17 cellular contexts compared by ENCODE assay signal in the genomic region with DNA sequence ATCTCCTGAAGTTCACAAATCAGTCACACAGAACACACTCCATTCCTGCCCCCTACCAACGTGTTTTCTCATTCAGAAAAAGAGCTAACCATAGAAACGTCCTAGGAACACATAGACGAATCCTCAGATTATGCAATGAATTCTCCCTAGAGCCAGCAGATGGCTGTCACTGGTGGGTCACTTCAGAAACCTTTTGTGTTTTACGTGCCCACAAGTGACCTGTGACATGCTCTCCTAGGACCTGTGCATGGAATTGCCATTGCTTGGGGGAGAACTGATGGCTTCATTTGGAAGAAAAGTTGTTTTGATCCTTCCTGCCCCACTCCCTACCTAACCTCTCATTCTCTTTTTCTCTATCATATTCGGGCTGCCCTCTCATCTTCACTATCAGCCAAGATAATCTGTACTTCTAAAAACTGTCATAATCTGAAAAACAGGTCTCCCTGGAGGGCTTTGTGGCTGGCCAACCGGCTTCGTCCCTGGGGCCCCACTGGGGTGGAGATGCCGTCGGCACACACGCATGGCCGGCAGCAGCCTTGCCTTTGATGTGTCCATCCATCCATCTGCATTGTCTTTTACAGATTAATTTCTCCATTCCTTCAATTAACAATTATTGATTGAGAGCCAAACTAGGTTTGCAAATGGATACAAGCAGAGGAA.
DNase-seq lines count a peak whose midpoint lies in the region; FAIRE-seq and TF ChIP-seq lines count a peak whose summit lies in the region.
"Had no signal": no experiment of that assay in that cellular context is flagged by ENCODE, and none has a peak within 500 bp of the region (broad histone marks: within the 10 kb centered on the region; RNA-seq: fewer than 3 reads in every experiment).

No MANE protein-coding gene starts in this region.

- H3F3A ChIP-seq in smooth muscle cell (ENCODE audit: low read depth), result no peaks in the 10 kb centered on the region

- H2AFZ ChIP-seq in keratinocyte (ENCODE audit: control insufficient read depth, low read length) (no peak overlapping the region), smooth muscle cell (ENCODE audit: low read depth) (no peak overlapping the region)
- H2AFZ ChIP-seq: GM23248 had no signal

- DNase-seq in NB4 (ENCODE audit: low read depth) (peak; percentile 4), keratinocyte (ENCODE audit: low read depth, low spot score) (no peak), smooth muscle cell (lab: John Stamatoyannopoulos, UW; ENCODE audit: unreplicated experiment) (no peak), NCI-H1436 (lab: John Stamatoyannopoulos, UW) (no peak), HuH-7.5 (ENCODE audit: low spot score) (no peak), GM20000 (ENCODE audit: low spot score) (no peak)
- DNase-seq: ACHN; CD8-positive, alpha-beta T cell; DMS 273 treated with DMSO at 0.1 percent for 48 hours; DMS53; DND-41; EL; GM23248 had no signal

- FAIRE-seq in keratinocyte (lab: Jason Lieb, UNC), result peak; percentile 20
- FAIRE-seq: GM12878, K562 had no signal

- no peaks in the 10 kb centered on the region for H3K79me2 ChIP-seq in keratinocyte (ENCODE audit: control insufficient read depth, insufficient read depth, low read length)
- no peaks in the 10 kb centered on the region for H3K79me2 ChIP-seq in smooth muscle cell (ENCODE audit: low read depth)

- H3K9ac ChIP-seq in BLaER1 (no peak overlapping the region; the same call in 1 of the 2 replicates), keratinocyte (ENCODE audit: control insufficient read depth, extremely low read depth, insufficient read depth, low read length) (no peak overlapping the region), smooth muscle cell (ENCODE audit: low read depth) (no peak overlapping the region)
- H3K9ac ChIP-seq: GM23248 had no signal

- no peaks in the 10 kb centered on the region for H3K36me3 ChIP-seq in BLaER1
- H3K36me3 ChIP-seq in keratinocyte (ENCODE audit: control insufficient read depth in 2 of 2, extremely low read depth in 1 of 2, insufficient read depth in 2 of 2, low read length in 2 of 2), result no peaks in the 10 kb centered on the region
- H3K36me3 ChIP-seq in smooth muscle cell (ENCODE audit: low read depth), result no peaks in the 10 kb centered on the region
- H3K36me3 ChIP-seq: HAP-1 had no signal

- H3K9me1 ChIP-seq in keratinocyte (ENCODE audit: control insufficient read depth, extremely low read depth, insufficient read depth, low read length), result no peaks in the 10 kb centered on the region

- H3K4me2 ChIP-seq in BLaER1 (peak overlapping the region; percentile 84), keratinocyte (ENCODE audit: control insufficient read depth, extremely low read depth, insufficient read depth, low read depth, low read length) (no peak overlapping the region), smooth muscle cell (peak overlapping the region; percentile 29)

- H3K4me3 ChIP-seq in BLaER1 (no peak overlapping the region), NB4 (ENCODE audit: low read depth, low read length) (no peak overlapping the region), keratinocyte (ENCODE audit: control insufficient read depth in 2 of 3, extremely low read depth in 1 of 3, insufficient read depth in 2 of 3, low read depth in 1 of 3, low read length in 3 of 3) (no peak overlapping the region), smooth muscle cell (no peak overlapping the region)
- H3K4me3 ChIP-seq: GM12878, GM23248, HAP-1, K562 had no signal

- TF ChIP-seq CTCF in NB4 (IDR thresholded peaks at IDR 0.05; ENCODE audit: low read depth, low read length), result no peak
- TF ChIP-seq CTCF in keratinocyte (optimal IDR thresholded peaks at IDR 0.05 in 1 of 3, IDR thresholded peaks at IDR 0.05 in 1 of 3, conservative IDR thresholded peaks at IDR 0.05 in 1 of 3; ENCODE audit: extremely low read depth in 1 of 3, insufficient read depth in 2 of 3, low read length in 3 of 3), result no peak
- no peak for TF ChIP-seq CTCF in smooth muscle cell (IDR thresholded peaks at IDR 0.05; ENCODE audit: borderline replicate concordance, insufficient read depth, poor library complexity, severe bottlenecking)
- TF ChIP-seq CTCF in GM20000 (IDR thresholded peaks at IDR 0.05; ENCODE audit: extremely low read depth, missing control alignments), result no peak

- H3K27ac ChIP-seq in BLaER1, result peak overlapping the region; percentile 18; the same call in 1 of the 2 replicates
- H3K27ac ChIP-seq in keratinocyte (ENCODE audit: control insufficient read depth, insufficient read depth, low read length), result no peak overlapping the region
- peak overlapping the region; percentile 76 for H3K27ac ChIP-seq in smooth muscle cell (ENCODE audit: low read depth)
- H3K27ac ChIP-seq: GM23248 had no signal

- no peak for TF ChIP-seq POLR2A in NB4 (IDR thresholded peaks at IDR 0.05; ENCODE audit: extremely low read depth, insufficient read length)

- H3K4me1 ChIP-seq in BLaER1 (peaks cover 55% of the 10 kb centered on the region), keratinocyte (ENCODE audit: control insufficient read depth, extremely low read depth, insufficient read depth, low read length) (peaks cover 14% of the 10 kb centered on the region), smooth muscle cell (ENCODE audit: low read depth) (no peaks in the 10 kb centered on the region)
- H3K4me1 ChIP-seq: HAP-1 had no signal

- no peaks in the 10 kb centered on the region for H3K27me3 ChIP-seq in BLaER1
- H3K27me3 ChIP-seq in keratinocyte (ENCODE audit: control insufficient read depth, extremely low read depth, insufficient read depth, low read length), result no peaks in the 10 kb centered on the region
- no peaks in the 10 kb centered on the region for H3K27me3 ChIP-seq in smooth muscle cell (ENCODE audit: low read depth)

- H3K9me3 ChIP-seq in BLaER1 (peaks cover 31% of the 10 kb centered on the region), keratinocyte (ENCODE audit: control insufficient read depth, low read depth, low read length) (no peaks in the 10 kb centered on the region), smooth muscle cell (replicated peaks; ENCODE audit: low read depth) (no peaks in the 10 kb centered on the region)
- H3K9me3 ChIP-seq: HAP-1 had no signal

- WGBS in smooth muscle cell (ENCODE audit: low lambda C conversion rate), result 77% methylated on average over 11 of the region's 11 CpGs

- dilution Hi-C loops in keratinocyte (cut with MboI; ENCODE audit: extremely low pct_ligation_motif_present, low sequenced_read_pairs), result no loop called here

- H4K20me1 ChIP-seq in BLaER1, result no peaks in the 10 kb centered on the region
- H4K20me1 ChIP-seq in keratinocyte (ENCODE audit: control insufficient read depth, extremely low read depth, insufficient read depth, low read length), result no peaks in the 10 kb centered on the region
- H4K20me1 ChIP-seq in smooth muscle cell (ENCODE audit: low read depth), result no peaks in the 10 kb centered on the region
